In genomic region chr10:118455181-118455695, GRCh38 we compare ENCODE assay signal across 19 cellular contexts.
"Had no signal": no experiment of that assay in that cellular context is flagged by ENCODE, and none has a peak within 500 bp of the region (broad histone marks: within the 10 kb centered on the region; RNA-seq: fewer than 3 reads in every experiment).

No MANE protein-coding gene starts in this region.

- H3K4me3 Mint-ChIP-seq: dendritic cell treated with granulocyte-macrophage colony-stimulating factor and Interleukin-4, amounts not matched to agents 40 ng/mL and 50 ng/mL, for 4 days; effector memory CD8-positive, alpha-beta T cell; endodermal cell had no signal

- H3K4me1 ChIP-seq: colonic mucosa, foreskin keratinocyte, gastroesophageal sphincter, heart left ventricle had no signal

- ATAC-seq: effector memory CD8-positive, alpha-beta T cell; esophagus mucosa; foreskin keratinocyte; gastroesophageal sphincter; heart left ventricle; left cardiac atrium; left lung; left ventricle myocardium superior; lower lobe of right lung had no signal

- H3K9me3 ChIP-seq: colonic mucosa, lower lobe of right lung had no signal

- H3K27me3 ChIP-seq: colonic mucosa, foreskin keratinocyte, hepatocyte had no signal

- H3K27ac Mint-ChIP-seq: dendritic cell treated with granulocyte-macrophage colony-stimulating factor and Interleukin-4, amounts not matched to agents 40 ng/mL and 50 ng/mL, for 4 days; effector memory CD8-positive, alpha-beta T cell; endodermal cell had no signal

- H2AFZ ChIP-seq: hepatocyte had no signal

- H3K27ac ChIP-seq: colonic mucosa, epithelial cell of prostate, foreskin keratinocyte, gastroesophageal sphincter, heart left ventricle, hepatocyte, left lung, lower lobe of right lung had no signal

- H3K79me2 ChIP-seq: hepatocyte had no signal

- H3K4me2 ChIP-seq: hepatocyte had no signal

- H3K4me1 Mint-ChIP-seq: endodermal cell had no signal

- H3K4me3 ChIP-seq: colonic mucosa, gastroesophageal sphincter, heart left ventricle, hepatocyte, left lung, lower lobe of right lung had no signal

- DNase-seq: colonic mucosa; cortex of kidney; effector CD8-positive, alpha-beta T cell; effector memory CD8-positive, alpha-beta T cell; endodermal cell; erythroblast; foreskin keratinocyte; heart left ventricle; left cardiac atrium; left lung; left ventricle myocardium superior; lower lobe of right lung; mesenchymal stem cell; midbrain had no signal

- H3K36me3 ChIP-seq: colonic mucosa, gastroesophageal sphincter, heart left ventricle, left lung, lower lobe of right lung had no signal

- H3K9me3 Mint-ChIP-seq: effector memory CD8-positive, alpha-beta T cell had no signal
